Comparison of ENCODE assay signal across 17 cellular contexts in genomic region chr17:48639982-48640857, GRCh38. TPM values are rescaled to one million over a fixed set of nuclear protein-coding genes. Genes with fewer than 3 reads are reported as not detected.
DNase-seq lines count a peak whose midpoint lies in the region; ATAC-seq and TF ChIP-seq lines count a peak whose summit lies in the region.
"Had no signal": no experiment of that assay in that cellular context is flagged by ENCODE, and none has a peak within 500 bp of the region (broad histone marks: within the 10 kb centered on the region; RNA-seq: fewer than 3 reads in every experiment).

No MANE protein-coding gene starts in this region.

- H3K36me3 ChIP-seq in H7 (replicated peaks; ENCODE audit: control insufficient read depth, insufficient read depth, low read length) = no peaks in the 10 kb centered on the region
- peaks cover 10% of the 10 kb centered on the region; the same call in 1 of the 2 replicates for H3K36me3 ChIP-seq in Panc1 (ENCODE audit: control insufficient read depth, insufficient read depth, low read length)
- H3K36me3 ChIP-seq in mesodermal cell (ENCODE audit: control insufficient read depth, insufficient read depth, low read length) = peaks cover 4% of the 10 kb centered on the region
- H3K36me3 ChIP-seq in smooth muscle cell (ENCODE audit: low read depth) = no peaks in the 10 kb centered on the region
- H3K36me3 ChIP-seq in hepatocyte (replicated peaks; ENCODE audit: insufficient read depth, low read depth) = no peaks in the 10 kb centered on the region
- H3K36me3 ChIP-seq: BLaER1 treated with 17β-estradiol and CSF1 and Interleukin-3, amounts not matched to agents 10 nM and 100 nM had no signal

- POLR2A ChIA-PET in Panc1 (lab: Charles Lee) (interaction anchor here (1.7 kb wide), 1 partner anchor 14 kb away, joined by 6 read pairs; the partner anchor contains the start of gene HOXB9), GM10248 (lab: Yijun Ruan, JAX) (interaction anchor here (0.7 kb wide), 1 partner anchor 701 kb away, joined by 3 read pairs; no protein-coding TSS in a partner anchor)

- CTCF ChIA-PET in Panc1 (lab: Charles Lee) (interaction anchor here (0.6 to 1.1 kb wide), 3 partner anchors 38 to 159 kb away, joined by 3 read pairs; no protein-coding TSS in a partner anchor), GM10248 (lab: Yijun Ruan, JAX) (interaction anchor here (0.7 to 2.2 kb wide), 9 partner anchors 10 to 178 kb away, joined by 3 to 10 read pairs (median 5); partner anchors contain the start of gene HOXB9)

- peak; percentile 19 for DNase-seq in H7
- no peak for DNase-seq in Panc1 (ENCODE audit: low read depth, low spot score)
- DNase-seq in smooth muscle cell (lab: John Stamatoyannopoulos, UW; ENCODE audit: unreplicated experiment) = no peak
- no peak for DNase-seq in hepatocyte (ENCODE audit: low spot score)
- DNase-seq in GM10248 (ENCODE audit: extremely low spot score) = no peak
- DNase-seq: CD8-positive, alpha-beta T cell; DMS79 treated with DMSO at 0.1 percent for 48 hours; KBM-7; NCI-H1105 treated with DMSO at 0.1 percent for 48 hours; NCI-H1694; NCI-H2081 treated with DMSO at 0.1 percent for 48 hours; NK-92 treated with Interleukin-12 subunit alpha and Interleukin-12 subunit beta, amount 100 ng/mL, for 24 hours; SIG-M5 had no signal

- TF ChIP-seq CTCF in Panc1 (IDR thresholded peaks at IDR 0.05) (no peak), smooth muscle cell (IDR thresholded peaks at IDR 0.05; ENCODE audit: borderline replicate concordance, insufficient read depth, poor library complexity, severe bottlenecking) (no peak), hepatocyte (IDR thresholded peaks at IDR 0.05; ENCODE audit: poor library complexity) (no peak), GM10248 (IDR thresholded peaks at IDR 0.05; ENCODE audit: control extremely low read depth, extremely low read depth, low read depth, missing control alignments) (no peak)

- peaks cover 44% of the 10 kb centered on the region for H3F3A ChIP-seq in smooth muscle cell (ENCODE audit: low read depth)

- in situ Hi-C loops in Panc1 (cut with HindIII; ENCODE audit: low pct_unique_long_range_greater_than_20kb, low sequenced_read_pairs) = no loop called here

- peaks cover 77% of the 10 kb centered on the region for H3K79me2 ChIP-seq in smooth muscle cell (ENCODE audit: low read depth)
- H3K79me2 ChIP-seq in hepatocyte = no peaks in the 10 kb centered on the region

- intact Hi-C loops in Panc1 (cut with micrococcal nuclease; ENCODE audit: unreplicated experiment) = no loop called here

- H3K9ac ChIP-seq in smooth muscle cell (ENCODE audit: low read depth) = no peak overlapping the region
- H3K9ac ChIP-seq: BLaER1 treated with 17β-estradiol and CSF1 and Interleukin-3, amounts not matched to agents 10 nM and 100 nM had no signal

- WGBS in mesodermal cell (ENCODE audit: insufficient coverage in 2 of 2), 2 experiments = 20% methylated on average over 2 of the region's 6 CpGs; no CpG with 5 or more reads in 1 of the 2 experiments
- 69% methylated on average over 6 of the region's 6 CpGs for WGBS in smooth muscle cell (ENCODE audit: low lambda C conversion rate)
- WGBS in hepatocyte (ENCODE audit: low lambda C conversion rate, missing lambda C conversion rate) = 50% methylated on average over 6 of the region's 6 CpGs

- no peaks in the 10 kb centered on the region for H3K9me2 ChIP-seq in hepatocyte (replicated peaks; ENCODE audit: insufficient read depth)

- H3K4me1 ChIP-seq in Panc1 (ENCODE audit: control insufficient read depth, insufficient read depth, low read length) (peaks cover 50% of the 10 kb centered on the region), mesodermal cell (ENCODE audit: control insufficient read depth, insufficient read depth, low read length, poor library complexity, severe bottlenecking) (peaks cover 43% of the 10 kb centered on the region), smooth muscle cell (ENCODE audit: low read depth) (peaks cover 7% of the 10 kb centered on the region), hepatocyte (ENCODE audit: insufficient read depth) (no peaks in the 10 kb centered on the region)

- no TSS peak for BruUV-seq in Panc1 (replicated peaks; lab: Mats Ljungman, UMichigan)

- H2AFZ ChIP-seq in smooth muscle cell (ENCODE audit: low read depth) = no peak overlapping the region
- H2AFZ ChIP-seq in hepatocyte = no peak overlapping the region

- H4K20me1 ChIP-seq in smooth muscle cell (ENCODE audit: low read depth) (peaks cover 9% of the 10 kb centered on the region), hepatocyte (ENCODE audit: insufficient read depth, poor library complexity, severe bottlenecking) (no peaks in the 10 kb centered on the region)

- H3K4me2 ChIP-seq in smooth muscle cell (peak overlapping the region; percentile 92), hepatocyte (no peak overlapping the region)
- H3K4me2 ChIP-seq: BLaER1 treated with 17β-estradiol and CSF1 and Interleukin-3, amounts not matched to agents 10 nM and 100 nM had no signal

- ATAC-seq in Panc1 (no peak), HG03025 (IDR thresholded peaks at IDR 0.05; ENCODE audit: low FRiP score, unreplicated experiment) (no peak)
- ATAC-seq: CD8-positive, alpha-beta T cell had no signal

- H3K9me3 ChIP-seq in Panc1 (ENCODE audit: control insufficient read depth, insufficient read depth, low read depth, low read length) (no peaks in the 10 kb centered on the region), mesodermal cell (ENCODE audit: control insufficient read depth, low read length) (no peaks in the 10 kb centered on the region), smooth muscle cell (replicated peaks; ENCODE audit: low read depth) (no peaks in the 10 kb centered on the region), hepatocyte (ENCODE audit: low read depth) (no peaks in the 10 kb centered on the region)

- H3K27ac ChIP-seq in Panc1 (ENCODE audit: low read length) (0 out of 2 replicates have a peak overlapping the region, but pooled peaks have one; percentile 7), mesodermal cell (ENCODE audit: low read depth, low read length, severe bottlenecking) (peak overlapping the region; percentile 13), smooth muscle cell (ENCODE audit: low read depth) (peak overlapping the region; percentile 95), hepatocyte (no peak overlapping the region)
- H3K27ac ChIP-seq: BLaER1 treated with 17β-estradiol and CSF1 and Interleukin-3, amounts not matched to agents 10 nM and 100 nM; RWPE1 had no signal

- H3K4me3 ChIP-seq in H7 (ENCODE audit: insufficient read depth, low read depth, low read length) = no peak overlapping the region
- H3K4me3 ChIP-seq in Panc1 (ENCODE audit: low read depth in 2 of 2, low read length in 2 of 2) = no peak overlapping the region
- H3K4me3 ChIP-seq in mesodermal cell (ENCODE audit: extremely low read depth, insufficient read depth, low read length, poor library complexity, severe bottlenecking) = no peak overlapping the region
- no peak overlapping the region for H3K4me3 ChIP-seq in smooth muscle cell
- H3K4me3 ChIP-seq in hepatocyte = no peak overlapping the region
- H3K4me3 ChIP-seq: BLaER1 treated with 17β-estradiol and CSF1 and Interleukin-3, amounts not matched to agents 10 nM and 100 nM had no signal

- H3K27me3 ChIP-seq in H7 (ENCODE audit: control insufficient read depth, insufficient read depth, low read length) (peaks cover 98% of the 10 kb centered on the region), Panc1 (ENCODE audit: control insufficient read depth, insufficient read depth, low read length) (no peaks in the 10 kb centered on the region), smooth muscle cell (ENCODE audit: low read depth) (no peaks in the 10 kb centered on the region), hepatocyte (peaks cover 98% of the 10 kb centered on the region)

RNA-seq across cellular contexts. Expression of gene HOXB9, which starts 14.1 kb away (rescaled TPM):
- total RNA-seq in H7 (2014; rRNA removed; shearing (Covaris generic)) = 0.04 TPM in 1 of 2 replicates, not detected in the other
- total RNA-seq in Panc1 (2021; ENCODE audit: unreplicated experiment) (65.9 TPM), smooth muscle cell (24.3 and 25.8 TPM in 2 replicates), hepatocyte (1.5 and 2.1 TPM in 2 replicates)
- polyA plus RNA-seq in Panc1 (2012; ENCODE audit: insufficient read length) = 83.0 TPM
- polyA plus RNA-seq in mesodermal cell (2013, experiment 1 of 2) = 35.5 TPM
- polyA plus RNA-seq in mesodermal cell (2013, experiment 2 of 2) = 31.8 TPM
- polyA plus RNA-seq in smooth muscle cell (6.9 and 13.8 TPM in 2 replicates), hepatocyte (0.73 and 2.5 TPM in 2 replicates)
- total RNA-seq: CD8-positive, alpha-beta T cell had no signal

RNA-seq across cellular contexts. Expression of gene HOXB8, which starts 25.1 kb away (rescaled TPM):
- not detected in 2 replicates for total RNA-seq in H7 (2014; rRNA removed; shearing (Covaris generic))
- 45.9 TPM for total RNA-seq in Panc1 (2021; ENCODE audit: unreplicated experiment)
- 47.8 TPM for polyA plus RNA-seq in Panc1 (2012; ENCODE audit: insufficient read length)
- polyA plus RNA-seq in mesodermal cell (2013, experiment 1 of 2) = 30.0 TPM
- polyA plus RNA-seq in mesodermal cell (2013, experiment 2 of 2) = 41.5 TPM
- 2.0 and 3.8 TPM in 2 replicates for total RNA-seq in smooth muscle cell
- 0.15 and 0.94 TPM in 2 replicates for polyA plus RNA-seq in smooth muscle cell
- 0.57 and 1.6 TPM in 2 replicates for total RNA-seq in hepatocyte
- polyA plus RNA-seq in hepatocyte = 0.31 and 1.3 TPM in 2 replicates
- total RNA-seq: CD8-positive, alpha-beta T cell had no signal

RNA-seq across cellular contexts. Expression of gene HOXB7, which starts 29.4 kb away (rescaled TPM):
- 0.45 TPM in 1 of 2 replicates, not detected in the other for total RNA-seq in H7 (2014; rRNA removed; shearing (Covaris generic))
- total RNA-seq in Panc1 (2021; ENCODE audit: unreplicated experiment) (44.0 TPM), smooth muscle cell (13.7 and 16.1 TPM in 2 replicates), hepatocyte (4.1 and 6.7 TPM in 2 replicates)
- polyA plus RNA-seq in Panc1 (2012; ENCODE audit: insufficient read length) = 36.5 TPM
- polyA plus RNA-seq in mesodermal cell (2013, experiment 1 of 2) = 10.4 TPM
- polyA plus RNA-seq in mesodermal cell (2013, experiment 2 of 2) = 19.8 TPM
- polyA plus RNA-seq in smooth muscle cell (29.7 and 33.4 TPM in 2 replicates), hepatocyte (13.7 and 15.9 TPM in 2 replicates)

RNA-seq across cellular contexts. Expression of gene HOXB6, which starts 35.4 kb away (rescaled TPM):
- total RNA-seq in H7 (2014; rRNA removed; shearing (Covaris generic)) = not detected in 2 replicates
- total RNA-seq in Panc1 (2021; ENCODE audit: unreplicated experiment) = 196 TPM
- polyA plus RNA-seq in Panc1 (2012; ENCODE audit: insufficient read length) = 167 TPM
- polyA plus RNA-seq in mesodermal cell (2013, experiment 1 of 2) = 38.9 TPM
- 49.8 TPM for polyA plus RNA-seq in mesodermal cell (2013, experiment 2 of 2)
- 6.3 and 7.2 TPM in 2 replicates for total RNA-seq in smooth muscle cell
- 9.3 and 10.3 TPM in 2 replicates for polyA plus RNA-seq in smooth muscle cell
- 4.1 and 4.8 TPM in 2 replicates for total RNA-seq in hepatocyte
- polyA plus RNA-seq in hepatocyte = 7.7 and 12.9 TPM in 2 replicates

RNA-seq across cellular contexts. Expression of gene HOXB5, which starts 46.6 kb away (rescaled TPM):
- total RNA-seq in H7 (2014; rRNA removed; shearing (Covaris generic)) = not detected in 2 replicates
- total RNA-seq in Panc1 (2021; ENCODE audit: unreplicated experiment) (67.2 TPM), smooth muscle cell (0.49 and 0.94 TPM in 2 replicates), hepatocyte (0.27 and 0.36 TPM in 2 replicates)
- polyA plus RNA-seq in Panc1 (2012; ENCODE audit: insufficient read length) = 64.4 TPM
- 13.7 TPM for polyA plus RNA-seq in mesodermal cell (2013, experiment 1 of 2)
- 15.0 TPM for polyA plus RNA-seq in mesodermal cell (2013, experiment 2 of 2)
- polyA plus RNA-seq in smooth muscle cell (1.4 and 1.8 TPM in 2 replicates), hepatocyte (3.3 and 4.4 TPM in 2 replicates)
- total RNA-seq: CD8-positive, alpha-beta T cell had no signal
